In the genomic region with DNA sequence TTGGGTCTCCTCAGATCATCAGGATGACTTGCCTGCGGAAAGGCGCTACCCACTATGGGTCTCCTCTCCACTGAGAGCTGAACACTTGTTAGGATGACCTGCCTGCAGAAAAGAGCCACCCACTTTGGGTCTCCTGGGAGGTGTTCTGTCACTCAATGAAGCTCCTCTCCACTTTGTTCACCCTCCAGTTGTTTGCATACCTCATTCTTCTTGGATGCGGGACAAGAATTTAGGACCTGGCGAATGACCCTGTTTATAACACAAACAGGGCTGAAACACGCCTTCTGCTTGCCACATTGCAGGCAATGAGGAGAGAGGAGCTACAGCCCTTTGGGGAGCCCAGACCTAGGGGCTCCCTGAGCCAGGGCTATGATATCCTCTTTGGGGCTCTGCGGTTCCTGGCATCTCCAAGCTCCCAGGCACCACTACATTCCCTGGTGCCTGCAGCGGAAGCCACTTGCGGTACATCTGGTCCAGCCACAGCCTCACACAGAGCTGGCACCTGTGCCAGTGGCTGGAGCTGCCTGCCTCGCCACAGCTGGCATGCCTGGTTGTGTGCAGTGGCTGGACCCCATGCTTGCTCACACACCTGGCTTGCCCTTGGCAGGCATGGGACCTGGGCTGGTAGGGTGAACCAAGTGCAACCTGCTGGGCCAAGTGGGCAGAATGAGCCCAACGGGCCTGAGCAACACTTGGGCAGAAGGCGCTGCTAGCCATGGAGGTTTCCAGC, we compare ENCODE assay signal across 21 cellular contexts. TPM values are rescaled to one million over a fixed set of nuclear protein-coding genes. Genes with fewer than 3 reads are reported as not detected.
"Had no signal": no experiment of that assay in that cellular context is flagged by ENCODE, and none has a peak within 500 bp of the region (broad histone marks: within the 10 kb centered on the region; RNA-seq: fewer than 3 reads in every experiment).

No MANE protein-coding gene starts in this region.

- H3K4me3 ChIP-seq: coronary artery, gastroesophageal sphincter, heart left ventricle, hepatocyte, psoas muscle, sigmoid colon, testis, tibial artery had no signal

- H3K27me3 ChIP-seq: gastroesophageal sphincter, hepatocyte, sigmoid colon, testis, tibial artery had no signal

- H2AFZ ChIP-seq: hepatocyte had no signal

- H3K4me2 ChIP-seq: hepatocyte had no signal

- ATAC-seq: gastroesophageal sphincter; heart left ventricle; left lobe of liver; naive thymus-derived CD8-positive, alpha-beta T cell; psoas muscle; right cardiac atrium; stimulated activated effector memory CD8-positive, alpha-beta T cell treated with anti-CD3 and anti-CD28 coated beads, Interleukin-12 subunit alpha, Interleukin-12 subunit beta, amount 100 ng/mL, for 72 hours had no signal

- H3K4me1 ChIP-seq: gastroesophageal sphincter, heart left ventricle, psoas muscle, sigmoid colon, testis, tibial artery had no signal

- H3K27ac ChIP-seq: coronary artery, gastroesophageal sphincter, heart left ventricle, hepatocyte, psoas muscle, sigmoid colon, testis, tibial artery had no signal

- H3K36me3 ChIP-seq: gastroesophageal sphincter, sigmoid colon, tibial artery had no signal

- DNase-seq: effector CD4-positive, alpha-beta T cell; foreskin fibroblast; heart left ventricle; kidney; naive thymus-derived CD8-positive, alpha-beta T cell; nucleus accumbens; psoas muscle; right cardiac atrium; sigmoid colon; stimulated activated CD4-positive, alpha-beta T cell treated with anti-CD3 and anti-CD28 coated beads, Interleukin-2, amount 100 ng/mL, for 24 hours; stimulated activated CD4-positive, alpha-beta T cell treated with anti-CD3 and anti-CD28 coated beads, Interleukin-4, amount 100 ng/mL, for 24 hours; stimulated activated naive CD4-positive, alpha-beta T cell treated with Interleukin-2 at 50 U/mL for 16 hours; substantia nigra; testis; tibial artery had no signal

- H3K79me2 ChIP-seq: hepatocyte had no signal

- H3K9me3 ChIP-seq: gastroesophageal sphincter, sigmoid colon, testis, tibial artery had no signal

RNA-seq across cellular contexts. Expression of a gene that starts 20.6 kb away (rescaled TPM):
- total RNA-seq: naive thymus-derived CD8-positive, alpha-beta T cell; osteocyte had no signal

RNA-seq across cellular contexts. Expression of a gene that starts 47.2 kb away (rescaled TPM):
- total RNA-seq: naive thymus-derived CD8-positive, alpha-beta T cell; osteocyte had no signal
